1 cellular context compared by ENCODE assay signal in the genomic region with DNA sequence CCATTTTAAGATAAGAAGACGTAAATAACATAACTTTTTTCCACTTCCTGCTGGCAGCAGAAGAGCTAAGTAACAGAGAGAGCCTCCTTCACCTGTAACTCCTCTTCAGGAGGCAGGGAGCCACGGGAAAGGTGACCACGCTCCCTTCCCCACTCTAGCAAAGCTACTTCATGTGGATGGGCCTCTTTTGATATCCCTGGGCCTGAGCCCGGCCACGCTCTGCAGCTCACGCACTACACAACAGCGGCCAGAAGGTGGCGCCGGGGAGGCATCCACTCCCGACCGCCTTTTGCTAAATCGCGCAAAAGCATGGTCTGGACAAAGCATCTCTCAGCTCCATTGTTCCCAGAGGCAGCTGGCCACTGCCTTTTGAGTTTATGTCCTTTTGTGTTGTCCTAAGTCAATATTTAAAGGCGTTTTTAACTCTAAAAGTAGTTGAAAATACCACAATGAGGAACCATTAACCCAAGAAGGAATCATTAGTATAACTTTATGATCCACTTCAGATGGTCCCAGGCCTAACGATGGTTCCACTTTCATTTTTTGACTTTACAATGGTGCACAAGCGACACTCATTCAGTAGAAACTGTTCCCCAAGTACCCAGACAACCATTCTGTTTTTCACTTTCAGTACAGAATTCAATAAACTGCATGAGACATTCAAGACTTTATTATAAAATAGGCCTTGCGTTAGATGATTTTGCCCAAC.
TF ChIP-seq lines count a peak whose summit lies in the region.

No MANE protein-coding gene starts in this region.

TF ChIP-seq in GM12878, 131 proteins besides CTCF, POLR2A, EP300 and RAD21 (continued from another document and continues in another):
- TF ChIP-seq LARP7 (IDR thresholded peaks at IDR 0.05) (no peak), GATAD2B (conservative IDR thresholded peaks at IDR 0.05; ENCODE audit: low read depth) (no peak), PML (IDR thresholded peaks at IDR 0.05; ENCODE audit: low read length) (0 out of 2 replicates have a peak, but pooled peaks have one; percentile 24), TBL1XR1 (IDR thresholded peaks at IDR 0.05; ENCODE audit: low read depth, low read length) (no peak), IKZF1 (conservative IDR thresholded peaks at IDR 0.05) (0 out of 2 replicates have a peak, but pooled peaks have one; percentile 14), IRF4 (IDR thresholded peaks at IDR 0.05; ENCODE audit: low read depth, low read length) (peak; percentile 48), ZNF384 (IDR thresholded peaks at IDR 0.05; ENCODE audit: borderline replicate concordance, low read depth, low read length) (no peak), NFYA (IDR thresholded peaks at IDR 0.05; ENCODE audit: borderline replicate concordance, low read depth, low read length) (no peak), SMAD5 (IDR thresholded peaks at IDR 0.05; ENCODE audit: low read depth) (no peak), STAT1 (conservative IDR thresholded peaks at IDR 0.05) (0 out of 2 replicates have a peak, but pooled peaks have one; percentile 24), MEF2A (IDR thresholded peaks at IDR 0.05; ENCODE audit: insufficient read depth, low read depth, low read length) (no peak), NRF1 (conservative IDR thresholded peaks at IDR 0.05; ENCODE audit: low read depth, low read length) (no peak), SRF (IDR thresholded peaks at IDR 0.05; ENCODE audit: low read depth in 2 of 2, low read length in 2 of 2) (no peak), MYC (IDR thresholded peaks at IDR 0.05; ENCODE audit: insufficient read depth, insufficient read length, insufficient replicate concordance, low read length, severe bottlenecking) (no peak), ESRRA (IDR thresholded peaks at IDR 0.05; ENCODE audit: low read length) (no peak), HCFC1 (IDR thresholded peaks at IDR 0.05; ENCODE audit: low read length) (0 out of 2 replicates have a peak, but pooled peaks have one; percentile 27), FOXM1 (IDR thresholded peaks at IDR 0.05; ENCODE audit: low read depth, low read length) (no peak), TCF12 (IDR thresholded peaks at IDR 0.05; ENCODE audit: low read depth, low read length) (no peak), YBX1 (IDR thresholded peaks at IDR 0.05) (no peak), NR2C1 (IDR thresholded peaks at IDR 0.05) (no peak), SUPT20H (IDR thresholded peaks at IDR 0.05; ENCODE audit: borderline replicate concordance, control insufficient read depth, low read depth, low read length) (no peak), CHD2 (IDR thresholded peaks at IDR 0.05; ENCODE audit: borderline replicate concordance, low read depth, low read length) (no peak), PAX5 (IDR thresholded peaks at IDR 0.05; ENCODE audit: borderline replicate concordance, low read depth, low read length) (peak; percentile 99), CEBPB (IDR thresholded peaks at IDR 0.05; ENCODE audit: borderline replicate concordance in 1 of 2, low read depth in 2 of 2, low read length in 2 of 2) (no peak), SPI1 (IDR thresholded peaks at IDR 0.05; ENCODE audit: borderline replicate concordance, insufficient read depth, low read depth, low read length) (no peak), NBN (IDR thresholded peaks at IDR 0.05) (no peak), SREBF1 (IDR thresholded peaks at IDR 0.05; ENCODE audit: low read length) (no peak), SMC3 (IDR thresholded peaks at IDR 0.05; ENCODE audit: borderline replicate concordance, low read length) (peak; percentile 87), TARDBP (IDR thresholded peaks at IDR 0.05; ENCODE audit: borderline replicate concordance) (0 out of 2 replicates have a peak, but pooled peaks have one; percentile 37), SMAD1 (IDR thresholded peaks at IDR 0.05; ENCODE audit: low read depth, partially characterized antibody) (no peak), MYB (IDR thresholded peaks at IDR 0.05; ENCODE audit: borderline replicate concordance, low read depth, low read length) (no peak), EZH2 (IDR thresholded peaks at IDR 0.05; ENCODE audit: borderline replicate concordance, control insufficient read depth, low read depth, low read length) (no peak), SP1 (IDR thresholded peaks at IDR 0.05; ENCODE audit: low read depth, low read length) (no peak), ASH2L (IDR thresholded peaks at IDR 0.05; ENCODE audit: borderline replicate concordance, low read depth) (no peak), SREBF2 (IDR thresholded peaks at IDR 0.05; ENCODE audit: low read length) (no peak)
- TF ChIP-seq, protein P1, sequence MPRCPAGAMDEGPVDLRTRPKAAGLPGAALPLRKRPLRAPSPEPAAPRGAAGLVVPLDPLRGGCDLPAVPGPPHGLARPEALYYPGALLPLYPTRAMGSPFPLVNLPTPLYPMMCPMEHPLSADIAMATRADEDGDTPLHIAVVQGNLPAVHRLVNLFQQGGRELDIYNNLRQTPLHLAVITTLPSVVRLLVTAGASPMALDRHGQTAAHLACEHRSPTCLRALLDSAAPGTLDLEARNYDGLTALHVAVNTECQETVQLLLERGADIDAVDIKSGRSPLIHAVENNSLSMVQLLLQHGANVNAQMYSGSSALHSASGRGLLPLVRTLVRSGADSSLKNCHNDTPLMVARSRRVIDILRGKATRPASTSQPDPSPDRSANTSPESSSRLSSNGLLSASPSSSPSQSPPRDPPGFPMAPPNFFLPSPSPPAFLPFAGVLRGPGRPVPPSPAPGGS (IDR thresholded peaks at IDR 0.05; ENCODE audit: borderline replicate concordance, insufficient read depth, low read depth, low read length, poor library complexity, severe bottlenecking), result no peak
- TF ChIP-seq, protein P2, sequence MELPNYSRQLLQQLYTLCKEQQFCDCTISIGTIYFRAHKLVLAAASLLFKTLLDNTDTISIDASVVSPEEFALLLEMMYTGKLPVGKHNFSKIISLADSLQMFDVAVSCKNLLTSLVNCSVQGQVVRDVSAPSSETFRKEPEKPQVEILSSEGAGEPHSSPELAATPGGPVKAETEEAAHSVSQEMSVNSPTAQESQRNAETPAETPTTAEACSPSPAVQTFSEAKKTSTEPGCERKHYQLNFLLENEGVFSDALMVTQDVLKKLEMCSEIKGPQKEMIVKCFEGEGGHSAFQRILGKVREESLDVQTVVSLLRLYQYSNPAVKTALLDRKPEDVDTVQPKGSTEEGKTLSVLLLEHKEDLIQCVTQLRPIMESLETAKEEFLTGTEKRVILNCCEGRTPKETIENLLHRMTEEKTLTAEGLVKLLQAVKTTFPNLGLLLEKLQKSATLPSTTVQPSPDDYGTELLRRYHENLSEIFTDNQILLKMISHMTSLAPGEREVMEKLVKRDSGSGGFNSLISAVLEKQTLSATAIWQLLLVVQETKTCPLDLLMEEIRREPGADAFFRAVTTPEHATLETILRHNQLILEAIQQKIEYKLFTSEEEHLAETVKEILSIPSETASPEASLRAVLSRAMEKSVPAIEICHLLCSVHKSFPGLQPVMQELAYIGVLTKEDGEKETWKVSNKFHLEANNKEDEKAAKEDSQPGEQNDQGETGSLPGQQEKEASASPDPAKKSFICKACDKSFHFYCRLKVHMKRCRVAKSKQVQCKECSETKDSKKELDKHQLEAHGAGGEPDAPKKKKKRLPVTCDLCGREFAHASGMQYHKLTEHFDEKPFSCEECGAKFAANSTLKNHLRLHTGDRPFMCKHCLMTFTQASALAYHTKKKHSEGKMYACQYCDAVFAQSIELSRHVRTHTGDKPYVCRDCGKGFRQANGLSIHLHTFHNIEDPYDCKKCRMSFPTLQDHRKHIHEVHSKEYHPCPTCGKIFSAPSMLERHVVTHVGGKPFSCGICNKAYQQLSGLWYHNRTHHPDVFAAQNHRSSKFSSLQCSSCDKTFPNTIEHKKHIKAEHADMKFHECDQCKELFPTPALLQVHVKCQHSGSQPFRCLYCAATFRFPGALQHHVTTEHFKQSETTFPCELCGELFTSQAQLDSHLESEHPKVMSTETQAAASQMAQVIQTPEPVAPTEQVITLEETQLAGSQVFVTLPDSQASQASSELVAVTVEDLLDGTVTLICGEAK (IDR thresholded peaks at IDR 0.05; ENCODE audit: borderline replicate concordance), result no peak
- TF ChIP-seq, protein P3, sequence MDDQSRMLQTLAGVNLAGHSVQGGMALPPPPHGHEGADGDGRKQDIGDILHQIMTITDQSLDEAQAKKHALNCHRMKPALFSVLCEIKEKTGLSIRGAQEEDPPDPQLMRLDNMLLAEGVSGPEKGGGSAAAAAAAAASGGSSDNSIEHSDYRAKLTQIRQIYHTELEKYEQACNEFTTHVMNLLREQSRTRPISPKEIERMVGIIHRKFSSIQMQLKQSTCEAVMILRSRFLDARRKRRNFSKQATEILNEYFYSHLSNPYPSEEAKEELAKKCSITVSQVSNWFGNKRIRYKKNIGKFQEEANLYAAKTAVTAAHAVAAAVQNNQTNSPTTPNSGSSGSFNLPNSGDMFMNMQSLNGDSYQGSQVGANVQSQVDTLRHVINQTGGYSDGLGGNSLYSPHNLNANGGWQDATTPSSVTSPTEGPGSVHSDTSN (IDR thresholded peaks at IDR 0.05; ENCODE audit: insufficient replicate concordance, low read depth, low read length), result no peak
- TF ChIP-seq, protein P4, sequence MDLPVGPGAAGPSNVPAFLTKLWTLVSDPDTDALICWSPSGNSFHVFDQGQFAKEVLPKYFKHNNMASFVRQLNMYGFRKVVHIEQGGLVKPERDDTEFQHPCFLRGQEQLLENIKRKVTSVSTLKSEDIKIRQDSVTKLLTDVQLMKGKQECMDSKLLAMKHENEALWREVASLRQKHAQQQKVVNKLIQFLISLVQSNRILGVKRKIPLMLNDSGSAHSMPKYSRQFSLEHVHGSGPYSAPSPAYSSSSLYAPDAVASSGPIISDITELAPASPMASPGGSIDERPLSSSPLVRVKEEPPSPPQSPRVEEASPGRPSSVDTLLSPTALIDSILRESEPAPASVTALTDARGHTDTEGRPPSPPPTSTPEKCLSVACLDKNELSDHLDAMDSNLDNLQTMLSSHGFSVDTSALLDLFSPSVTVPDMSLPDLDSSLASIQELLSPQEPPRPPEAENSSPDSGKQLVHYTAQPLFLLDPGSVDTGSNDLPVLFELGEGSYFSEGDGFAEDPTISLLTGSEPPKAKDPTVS (IDR thresholded peaks at IDR 0.05; ENCODE audit: low read depth, low read length), result no peak
- TF ChIP-seq, protein P5, sequence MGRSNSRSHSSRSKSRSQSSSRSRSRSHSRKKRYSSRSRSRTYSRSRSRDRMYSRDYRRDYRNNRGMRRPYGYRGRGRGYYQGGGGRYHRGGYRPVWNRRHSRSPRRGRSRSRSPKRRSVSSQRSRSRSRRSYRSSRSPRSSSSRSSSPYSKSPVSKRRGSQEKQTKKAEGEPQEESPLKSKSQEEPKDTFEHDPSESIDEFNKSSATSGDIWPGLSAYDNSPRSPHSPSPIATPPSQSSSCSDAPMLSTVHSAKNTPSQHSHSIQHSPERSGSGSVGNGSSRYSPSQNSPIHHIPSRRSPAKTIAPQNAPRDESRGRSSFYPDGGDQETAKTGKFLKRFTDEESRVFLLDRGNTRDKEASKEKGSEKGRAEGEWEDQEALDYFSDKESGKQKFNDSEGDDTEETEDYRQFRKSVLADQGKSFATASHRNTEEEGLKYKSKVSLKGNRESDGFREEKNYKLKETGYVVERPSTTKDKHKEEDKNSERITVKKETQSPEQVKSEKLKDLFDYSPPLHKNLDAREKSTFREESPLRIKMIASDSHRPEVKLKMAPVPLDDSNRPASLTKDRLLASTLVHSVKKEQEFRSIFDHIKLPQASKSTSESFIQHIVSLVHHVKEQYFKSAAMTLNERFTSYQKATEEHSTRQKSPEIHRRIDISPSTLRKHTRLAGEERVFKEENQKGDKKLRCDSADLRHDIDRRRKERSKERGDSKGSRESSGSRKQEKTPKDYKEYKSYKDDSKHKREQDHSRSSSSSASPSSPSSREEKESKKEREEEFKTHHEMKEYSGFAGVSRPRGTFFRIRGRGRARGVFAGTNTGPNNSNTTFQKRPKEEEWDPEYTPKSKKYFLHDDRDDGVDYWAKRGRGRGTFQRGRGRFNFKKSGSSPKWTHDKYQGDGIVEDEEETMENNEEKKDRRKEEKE (IDR thresholded peaks at IDR 0.05), result no peak
- TF ChIP-seq, protein P6, sequence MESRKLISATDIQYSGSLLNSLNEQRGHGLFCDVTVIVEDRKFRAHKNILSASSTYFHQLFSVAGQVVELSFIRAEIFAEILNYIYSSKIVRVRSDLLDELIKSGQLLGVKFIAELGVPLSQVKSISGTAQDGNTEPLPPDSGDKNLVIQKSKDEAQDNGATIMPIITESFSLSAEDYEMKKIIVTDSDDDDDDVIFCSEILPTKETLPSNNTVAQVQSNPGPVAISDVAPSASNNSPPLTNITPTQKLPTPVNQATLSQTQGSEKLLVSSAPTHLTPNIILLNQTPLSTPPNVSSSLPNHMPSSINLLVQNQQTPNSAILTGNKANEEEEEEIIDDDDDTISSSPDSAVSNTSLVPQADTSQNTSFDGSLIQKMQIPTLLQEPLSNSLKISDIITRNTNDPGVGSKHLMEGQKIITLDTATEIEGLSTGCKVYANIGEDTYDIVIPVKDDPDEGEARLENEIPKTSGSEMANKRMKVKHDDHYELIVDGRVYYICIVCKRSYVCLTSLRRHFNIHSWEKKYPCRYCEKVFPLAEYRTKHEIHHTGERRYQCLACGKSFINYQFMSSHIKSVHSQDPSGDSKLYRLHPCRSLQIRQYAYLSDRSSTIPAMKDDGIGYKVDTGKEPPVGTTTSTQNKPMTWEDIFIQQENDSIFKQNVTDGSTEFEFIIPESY (IDR thresholded peaks at IDR 0.05), result no peak
- TF ChIP-seq, protein P7, sequence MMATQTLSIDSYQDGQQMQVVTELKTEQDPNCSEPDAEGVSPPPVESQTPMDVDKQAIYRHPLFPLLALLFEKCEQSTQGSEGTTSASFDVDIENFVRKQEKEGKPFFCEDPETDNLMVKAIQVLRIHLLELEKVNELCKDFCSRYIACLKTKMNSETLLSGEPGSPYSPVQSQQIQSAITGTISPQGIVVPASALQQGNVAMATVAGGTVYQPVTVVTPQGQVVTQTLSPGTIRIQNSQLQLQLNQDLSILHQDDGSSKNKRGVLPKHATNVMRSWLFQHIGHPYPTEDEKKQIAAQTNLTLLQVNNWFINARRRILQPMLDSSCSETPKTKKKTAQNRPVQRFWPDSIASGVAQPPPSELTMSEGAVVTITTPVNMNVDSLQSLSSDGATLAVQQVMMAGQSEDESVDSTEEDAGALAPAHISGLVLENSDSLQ (IDR thresholded peaks at IDR 0.05), result no peak
- TF ChIP-seq, protein P8, sequence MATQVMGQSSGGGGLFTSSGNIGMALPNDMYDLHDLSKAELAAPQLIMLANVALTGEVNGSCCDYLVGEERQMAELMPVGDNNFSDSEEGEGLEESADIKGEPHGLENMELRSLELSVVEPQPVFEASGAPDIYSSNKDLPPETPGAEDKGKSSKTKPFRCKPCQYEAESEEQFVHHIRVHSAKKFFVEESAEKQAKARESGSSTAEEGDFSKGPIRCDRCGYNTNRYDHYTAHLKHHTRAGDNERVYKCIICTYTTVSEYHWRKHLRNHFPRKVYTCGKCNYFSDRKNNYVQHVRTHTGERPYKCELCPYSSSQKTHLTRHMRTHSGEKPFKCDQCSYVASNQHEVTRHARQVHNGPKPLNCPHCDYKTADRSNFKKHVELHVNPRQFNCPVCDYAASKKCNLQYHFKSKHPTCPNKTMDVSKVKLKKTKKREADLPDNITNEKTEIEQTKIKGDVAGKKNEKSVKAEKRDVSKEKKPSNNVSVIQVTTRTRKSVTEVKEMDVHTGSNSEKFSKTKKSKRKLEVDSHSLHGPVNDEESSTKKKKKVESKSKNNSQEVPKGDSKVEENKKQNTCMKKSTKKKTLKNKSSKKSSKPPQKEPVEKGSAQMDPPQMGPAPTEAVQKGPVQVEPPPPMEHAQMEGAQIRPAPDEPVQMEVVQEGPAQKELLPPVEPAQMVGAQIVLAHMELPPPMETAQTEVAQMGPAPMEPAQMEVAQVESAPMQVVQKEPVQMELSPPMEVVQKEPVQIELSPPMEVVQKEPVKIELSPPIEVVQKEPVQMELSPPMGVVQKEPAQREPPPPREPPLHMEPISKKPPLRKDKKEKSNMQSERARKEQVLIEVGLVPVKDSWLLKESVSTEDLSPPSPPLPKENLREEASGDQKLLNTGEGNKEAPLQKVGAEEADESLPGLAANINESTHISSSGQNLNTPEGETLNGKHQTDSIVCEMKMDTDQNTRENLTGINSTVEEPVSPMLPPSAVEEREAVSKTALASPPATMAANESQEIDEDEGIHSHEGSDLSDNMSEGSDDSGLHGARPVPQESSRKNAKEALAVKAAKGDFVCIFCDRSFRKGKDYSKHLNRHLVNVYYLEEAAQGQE (IDR thresholded peaks at IDR 0.05; ENCODE audit: low read depth, low read length), result no peak
